ENCODE assay signal across 17 cellular contexts in the genomic region with DNA sequence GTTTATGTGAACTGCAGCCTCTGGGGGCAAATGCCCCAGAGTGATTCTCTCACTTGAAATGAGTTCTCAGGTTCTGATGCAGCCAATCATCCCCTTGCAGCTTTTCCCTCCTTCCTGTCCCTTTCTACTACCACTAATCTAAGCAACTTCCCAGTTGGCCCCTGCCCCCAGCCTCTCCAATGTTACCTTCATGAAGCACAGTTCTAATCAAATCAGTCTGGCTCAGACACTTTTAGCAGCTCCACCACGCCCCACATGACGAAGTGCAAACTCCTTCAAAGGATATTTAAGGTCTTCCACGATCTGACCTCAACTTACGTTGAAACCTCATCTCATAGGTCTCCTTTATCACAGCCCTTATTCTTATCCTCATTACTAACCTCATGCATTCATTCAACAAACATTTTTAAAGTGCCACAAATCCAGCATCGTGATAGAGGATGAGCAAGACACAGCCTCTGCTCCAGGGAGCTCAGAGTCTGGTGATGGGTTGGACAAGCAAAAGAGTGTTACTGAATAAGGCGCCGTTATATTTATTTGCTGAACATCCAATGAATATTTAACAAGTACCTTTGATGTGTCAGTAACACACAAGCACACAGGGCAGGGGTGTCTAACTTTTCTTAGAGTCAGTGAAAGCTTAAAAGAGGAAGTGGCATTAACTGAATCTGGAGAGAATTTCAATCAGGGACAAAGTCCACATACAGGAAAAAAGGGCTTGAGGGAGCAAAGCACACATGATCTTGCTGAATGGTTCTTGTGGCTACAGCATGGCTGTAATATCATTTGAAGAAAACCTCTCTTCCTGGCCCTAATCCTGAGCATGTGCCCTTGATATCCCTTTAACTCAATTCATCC. TPM values are rescaled to one million over a fixed set of nuclear protein-coding genes. Genes with fewer than 3 reads are reported as not detected.
DNase-seq lines count a peak whose midpoint lies in the region; ATAC-seq, FAIRE-seq and TF ChIP-seq lines count a peak whose summit lies in the region.
"Had no signal": no experiment of that assay in that cellular context is flagged by ENCODE, and none has a peak within 500 bp of the region (broad histone marks: within the 10 kb centered on the region; RNA-seq: fewer than 3 reads in every experiment).

No MANE protein-coding gene starts in this region.

- no peak overlapping the region for H2AFZ ChIP-seq in HepG2 (ENCODE audit: low read length)

- no peak overlapping the region for H3K4me3 ChIP-seq in HepG2 (replicated peaks in 1 of 3; ENCODE audit: insufficient read depth in 1 of 3, low read depth in 2 of 3, low read length in 3 of 3)

- in situ Hi-C loops in HepG2 (cut with HindIII; ENCODE audit: extremely low pct_ligation_motif_present, low pct_unique_long_range_greater_than_20kb), result no loop called here

- H3K27me3 Mint-ChIP-seq in T-cell, result peaks cover 7 to 21% of the 10 kb centered on the region in 2 donors

- H3K4me2 ChIP-seq in HepG2 (ENCODE audit: low read depth, low read length), result peak overlapping the region; percentile 5; the same call in 1 of the 2 replicates

- no peak for TF ChIP-seq CTCF in GM10248 (IDR thresholded peaks at IDR 0.05; ENCODE audit: control extremely low read depth, extremely low read depth, low read depth, missing control alignments)
- no peak for TF ChIP-seq CTCF in HepG2 (CRISPR knock-in tag; IDR thresholded peaks at IDR 0.05)

- no peak for FAIRE-seq in HepG2 (lab: Jason Lieb, UNC)
- FAIRE-seq: colon, endothelial cell of umbilical vein, TTC549 had no signal

- no peak overlapping the region for H3K9ac ChIP-seq in HepG2 (ENCODE audit: insufficient read depth, low read depth, low read length)

- 10% methylated on average over 7 of the region's 7 CpGs for WGBS in HepG2 (ENCODE audit: low lambda C conversion rate)

- ATAC-seq in HG02798 (IDR thresholded peaks at IDR 0.05; ENCODE audit: poor library complexity, unreplicated experiment) (peak; percentile 85), HepG2 (peak; percentile 56; the same call in 2 of the 3 replicates), HG03469 (IDR thresholded peaks at IDR 0.05; ENCODE audit: unreplicated experiment) (no peak), T-cell (replicated peaks in 1 of 4) (no peak)

- CTCF ChIA-PET in GM10248 (lab: Yijun Ruan, JAX) (interaction anchor here (0.8 to 3.2 kb wide), 6 partner anchors 8 to 500 kb away, joined by 3 to 11 read pairs (median 4); a partner anchor contains a TSS), HepG2 (lab: Yijun Ruan, JAX; ENCODE audit: low intra/inter-chr PET ratio, low total read pairs) (no interaction called here), T-cell (lab: Charles Lee) (interaction anchor here (0.6 to 1.2 kb wide), 5 partner anchors 13 to 1992 kb away, joined by 3 to 5 read pairs (median 3); no protein-coding TSS in a partner anchor)

- no peak overlapping the region for H3K4me3 Mint-ChIP-seq in T-cell

- H3K27ac Mint-ChIP-seq in T-cell, result no peak overlapping the region

- intact Hi-C loops in HepG2 (cut with micrococcal nuclease; ENCODE audit: unreplicated experiment), result no loop called here

- H3K4me1 Mint-ChIP-seq in T-cell, result no peaks in the 10 kb centered on the region

- peaks cover 3 to 4% (median 4%) of the 10 kb centered on the region in 3 donors for H3K9me3 Mint-ChIP-seq in T-cell

- no peaks in the 10 kb centered on the region for H3K9me3 ChIP-seq in HepG2 (ENCODE audit: low read length)

- H3K36me3 Mint-ChIP-seq in T-cell, result peaks cover 4% of the 10 kb centered on the region

- TF ChIP-seq RAD21 in HepG2 (CRISPR knock-in tag; IDR thresholded peaks at IDR 0.05), result no peak

- no TSS peak for BruUV-seq in HepG2 (replicated peaks; lab: Mats Ljungman, UMichigan)

- peaks cover 14% of the 10 kb centered on the region for H3K4me1 ChIP-seq in HepG2 (ENCODE audit: insufficient read depth, low read length)

- H3K27me3 ChIP-seq in HepG2 (ENCODE audit: control insufficient read depth in 1 of 2, insufficient read depth in 2 of 2, low read length in 2 of 2), result no peaks in the 10 kb centered on the region

- TF ChIP-seq POLR2A in HepG2 (IDR thresholded peaks at IDR 0.05; ENCODE audit: insufficient read depth in 1 of 2, low read depth in 2 of 2, low read length in 2 of 2), result no peak

- TF ChIP-seq EP300 in HepG2 (IDR thresholded peaks at IDR 0.05; ENCODE audit: low read depth in 2 of 2, low read length in 2 of 2), result no peak
- no peak for TF ChIP-seq EP300 in HepG2 (CRISPR knock-in tag; IDR thresholded peaks at IDR 0.05; ENCODE audit: borderline replicate concordance)

- no peaks in the 10 kb centered on the region for H3K79me2 ChIP-seq in HepG2 (ENCODE audit: insufficient read depth, low read length)

- H3K27ac ChIP-seq in HepG2 (ENCODE audit: extremely low read length, insufficient read depth, low read length), result no peak overlapping the region
- H3K27ac ChIP-seq in caudate nucleus (ENCODE audit: low read depth, low read length), result no peak overlapping the region
- H3K27ac ChIP-seq: HL-60 had no signal

- no peaks in the 10 kb centered on the region for H4K20me1 ChIP-seq in HepG2 (ENCODE audit: insufficient read depth, low read length)

- POLR2A ChIA-PET in GM10248 (lab: Yijun Ruan, JAX), result no interaction called here
- POLR2A ChIA-PET in HepG2 (lab: Yijun Ruan, JAX), result interaction anchor here (1.1 kb wide), 1 partner anchor 446 kb away, joined by 4 read pairs; a partner anchor contains a TSS
- POLR2A ChIA-PET in T-cell (lab: Charles Lee), result no interaction called here

- DNase-seq in GM10248 (ENCODE audit: extremely low spot score), result peak; percentile 34
- DNase-seq in RPMI8226, result peak; percentile 50
- peak; percentile 18 for DNase-seq in HepG2 (ENCODE audit: low spot score)
- no peak for DNase-seq in T-cell
- no peak for DNase-seq in caudate nucleus (lab: John Stamatoyannopoulos, UW)
- DNase-seq in anterior cingulate cortex (lab: John Stamatoyannopoulos, UW), result no peak
- DNase-seq: mesenchymal stem cell; NCI-H2029; NCI-H524 treated with DMSO at 0.1 percent for 48 hours; stimulated activated CD4-positive, alpha-beta T cell treated with anti-CD3 and anti-CD28 coated beads, Interleukin-4, amount 100 ng/mL, for 4 hours; trophoblast cell had no signal

- no peaks in the 10 kb centered on the region for H3K36me3 ChIP-seq in HepG2 (replicated peaks in 1 of 2; ENCODE audit: control insufficient read depth in 1 of 2, insufficient read depth in 2 of 2, low read length in 2 of 2)

TF ChIP-seq in HepG2, 621 proteins besides CTCF, POLR2A, EP300 and RAD21 (continues in another document):
- peak; percentile 86 for TF ChIP-seq ZNF3 (CRISPR knock-in tag; IDR thresholded peaks at IDR 0.05)
- TF ChIP-seq HNF4A (CRISPR knock-in tag; IDR thresholded peaks at IDR 0.05), result peak; percentile 48; the same call in 1 of the 2 replicates
- no peak for TF ChIP-seq GABPA (IDR thresholded peaks at IDR 0.05; ENCODE audit: low read depth, low read length)
- TF ChIP-seq GABPA (CRISPR knock-in tag; IDR thresholded peaks at IDR 0.05; ENCODE audit: low read depth), result peak; percentile 19; the same call in 1 of the 2 replicates
- TF ChIP-seq ZBTB3 (CRISPR knock-in tag; IDR thresholded peaks at IDR 0.05; ENCODE audit: borderline replicate concordance, low read depth), result no peak

RNA-seq across cellular contexts. Expression of a gene that starts 20.4 kb away (rescaled TPM):
- total RNA-seq in HepG2 (2016; rRNA removed; fragmentation: Illumina TruSeq; extraction: Trizol), result 6.6 and 12.7 TPM in 2 replicates
- total RNA-seq in HepG2 (2016; cell fraction: cytosol; rRNA removed; fragmentation: Illumina TruSeq; extraction: Trizol; ENCODE audit: low read depth), result 4.0 and 6.3 TPM in 2 replicates
- 7.4 and 13.1 TPM in 2 replicates for total RNA-seq in HepG2 (2016; cell fraction: insoluble cytoplasmic fraction; rRNA removed; fragmentation: Illumina TruSeq; extraction: Trizol)
- total RNA-seq in HepG2 (2016; cell fraction: membrane; rRNA removed; fragmentation: Illumina TruSeq; extraction: Trizol), result 7.6 and 10.7 TPM in 2 replicates
- 9.5 and 10.2 TPM in 2 replicates for total RNA-seq in HepG2 (2016; cell fraction: nucleus; rRNA removed; fragmentation: Illumina TruSeq; extraction: Trizol)
- 19.1 and 23.6 TPM in 2 replicates for polyA plus RNA-seq in HepG2 (2011; rRNA removed)
- polyA plus RNA-seq in HepG2 (2011; cell fraction: cytosol; rRNA removed), result 14.8 and 15.9 TPM in 2 replicates
- polyA plus RNA-seq in HepG2 (2011; cell fraction: nucleus; rRNA removed), result 10.7 and 11.1 TPM in 2 replicates
- polyA plus RNA-seq in HepG2 (2012), result 7.9 and 12.4 TPM in 2 replicates
- 6.9 and 8.6 TPM in 2 replicates for polyA plus RNA-seq in HepG2 (2016; cell fraction: cytosol; fragmentation: Illumina TruSeq; extraction: Trizol; ENCODE audit: low read depth)
- polyA plus RNA-seq in HepG2 (2016; cell fraction: insoluble cytoplasmic fraction; fragmentation: Illumina TruSeq; extraction: Trizol; ENCODE audit: low read depth), result 21.9 and 26.4 TPM in 2 replicates
- 12.4 and 13.5 TPM in 2 replicates for polyA plus RNA-seq in HepG2 (2016; cell fraction: membrane; fragmentation: Illumina TruSeq; extraction: Trizol; ENCODE audit: low read depth)
- polyA plus RNA-seq in HepG2 (2016; cell fraction: nucleus; fragmentation: Illumina TruSeq; extraction: Trizol; ENCODE audit: insufficient read depth, low read depth), result 13.9 and 16.8 TPM in 2 replicates
- polyA minus RNA-seq in HepG2 (2011; rRNA and poly(A)+ RNA removed; ENCODE audit: low replicate concordance), result 13.1 and 15.6 TPM in 2 replicates
- 7.1 and 7.2 TPM in 2 replicates for polyA minus RNA-seq in HepG2 (2011; cell fraction: cytosol; rRNA and poly(A)+ RNA removed)
- polyA minus RNA-seq in HepG2 (2011; cell fraction: nucleus; rRNA and poly(A)+ RNA removed), result 7.9 and 9.2 TPM in 2 replicates
- 10 to 100 TPM; 18.7 to 25.4 (median 19.9) TPM for total RNA-seq in T-cell

Comparison
In these comparisons a context has a peak if more than half of its experiments do, and no peak if none do; other contexts are left out.
1. DNase-seq: peak in GM10248 (single experiment), RPMI8226 (single experiment) and HepG2 (single experiment); none in T-cell (0 of 34), caudate nucleus (0 of 61) and anterior cingulate cortex (0 of 58).
2. ATAC-seq: peak in HG02798 (single experiment) and HepG2 (single experiment); none in HG03469 (single experiment) and T-cell (0 of 4).